In the genomic region with DNA sequence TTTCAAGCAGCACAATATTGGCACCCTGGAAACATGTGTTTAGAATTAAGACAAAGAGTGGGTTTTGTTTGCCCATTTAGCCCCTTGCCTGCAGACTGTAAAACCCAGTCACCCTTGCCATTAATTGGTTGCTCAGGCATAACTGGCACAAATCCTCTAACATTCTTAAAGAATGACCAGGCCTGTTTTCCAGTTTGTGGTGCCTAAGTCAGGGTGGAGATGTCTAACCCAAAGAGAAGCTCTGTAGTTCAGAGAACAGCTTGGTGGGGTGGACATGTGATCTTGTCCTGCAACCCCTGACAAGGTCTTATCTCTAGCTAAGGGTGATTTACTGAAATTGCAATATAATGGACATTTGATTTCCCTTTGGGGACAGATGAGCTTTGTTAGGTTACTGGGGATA, we compare ENCODE assay signal across 16 cellular contexts. TPM values are rescaled to one million over a fixed set of nuclear protein-coding genes. Genes with fewer than 3 reads are reported as not detected.
A peak's percentile ranks its signal among the peaks of the same experiment; 100 is the strongest.
DNase-seq lines count a peak whose midpoint lies in the region; ATAC-seq and TF ChIP-seq lines count a peak whose summit lies in the region.
"Had no signal": no experiment of that assay in that cellular context is flagged by ENCODE, and none has a peak within 500 bp of the region (broad histone marks: within the 10 kb centered on the region; RNA-seq: fewer than 3 reads in every experiment).

No MANE protein-coding gene starts in this region.

- H3K36me3 ChIP-seq in PC-3 (ENCODE audit: low read depth, low read length) (peaks cover 16% of the 10 kb centered on the region; the same call in 1 of the 2 replicates), neural cell (ENCODE audit: insufficient read depth, low read length) (peaks cover 4% of the 10 kb centered on the region), mucosa of descending colon (ENCODE audit: low read depth) (no peaks in the 10 kb centered on the region)

- peak overlapping the region; percentile 55 for H3K27ac ChIP-seq in PC-3 (ENCODE audit: low read length)
- peak overlapping the region; percentile 75 for H3K27ac ChIP-seq in neural cell (ENCODE audit: low read length)

- no peak for TF ChIP-seq RAD21 in neural cell (conservative IDR thresholded peaks at IDR 0.05)

- H3K4me1 ChIP-seq in PC-3 (ENCODE audit: insufficient read depth, low read length) (peaks cover 34% of the 10 kb centered on the region), mucosa of descending colon (ENCODE audit: low read depth) (peaks cover 4% of the 10 kb centered on the region)

- H3K4me3 ChIP-seq in PC-3 (ENCODE audit: low read length) (no peak overlapping the region), choroid plexus epithelial cell (ENCODE audit: low read depth, low read length) (no peak overlapping the region), neural cell (ENCODE audit: low read length) (no peak overlapping the region), mucosa of descending colon (no peak overlapping the region)

- no peak overlapping the region for H3K9ac ChIP-seq in PC-3 (ENCODE audit: low read length)
- no peak overlapping the region for H3K9ac ChIP-seq in neural cell (ENCODE audit: low read length)

- H3K9me3 ChIP-seq in PC-3 (ENCODE audit: low read length) (no peaks in the 10 kb centered on the region), neural cell (ENCODE audit: low read length) (no peaks in the 10 kb centered on the region), mucosa of descending colon (no peaks in the 10 kb centered on the region)

- intact Hi-C loops in PC-3 (cut with micrococcal nuclease) (loop anchor here (1.0 to 10.0 kb wide), 3 partner anchors 24 to 146 kb away; no protein-coding TSS in a partner anchor), mucosa of descending colon (cut with DNase I, micrococcal nuclease) (no loop called here)

- no peak for TF ChIP-seq EP300 in neural cell (conservative IDR thresholded peaks at IDR 0.05; ENCODE audit: poor library complexity, severe bottlenecking)

- BruUV-seq in PC-3 (replicated peaks; lab: Mats Ljungman, UMichigan) = no TSS peak

- TF ChIP-seq CTCF in PC-3 (conservative IDR thresholded peaks at IDR 0.05; ENCODE audit: low read depth, low read length) = no peak
- TF ChIP-seq CTCF in choroid plexus epithelial cell (conservative IDR thresholded peaks at IDR 0.05; ENCODE audit: low read depth, low read length) = no peak
- no peak for TF ChIP-seq CTCF in neural cell (IDR thresholded peaks at IDR 0.05; ENCODE audit: poor library complexity, severe bottlenecking)
- no peak for TF ChIP-seq CTCF in mucosa of descending colon (IDR thresholded peaks at IDR 0.05)

- H2AFZ ChIP-seq in PC-3 (ENCODE audit: low read length) (no peak overlapping the region), neural cell (ENCODE audit: low read depth, low read length) (no peak overlapping the region)

- H3K27me3 ChIP-seq in PC-3 (ENCODE audit: low read length) (no peaks in the 10 kb centered on the region), neural cell (ENCODE audit: insufficient read depth, low read depth, low read length) (no peaks in the 10 kb centered on the region)

- H3K9me2 ChIP-seq in PC-3 (replicated peaks; ENCODE audit: low read length) (no peaks in the 10 kb centered on the region), neural cell (ENCODE audit: insufficient read depth, low read length) (no peaks in the 10 kb centered on the region)

- no peaks in the 10 kb centered on the region for H4K20me1 ChIP-seq in PC-3 (ENCODE audit: low read length)
- no peaks in the 10 kb centered on the region for H4K20me1 ChIP-seq in neural cell (ENCODE audit: insufficient read depth)

- DNase-seq in EL (peak; percentile 84), PC-3 (peak; percentile 86), choroid plexus epithelial cell (ENCODE audit: low read depth) (peak; percentile 53), HUDEP-2 (lab: John Stamatoyannopoulos, UW; ENCODE audit: unreplicated experiment in 76 of 76) (no peak), NCI-H2196 treated with DMSO at 0.1 percent for 48 hours (lab: John Stamatoyannopoulos, UW; ENCODE audit: unreplicated experiment) (no peak), mucosa of descending colon (no peak), anterior cingulate cortex (lab: John Stamatoyannopoulos, UW) (no peak)
- DNase-seq: activated CD8-positive, alpha-beta T cell treated with anti-CD3 and anti-CD28 coated beads for 36 hours; activated naive CD4-positive, alpha-beta T cell treated with anti-CD3 and anti-CD28 coated beads for 36 hours; CD4-positive, alpha-beta T cell; dermis blood vessel endothelial cell; NCI-H1417 treated with DMSO at 0.1 percent for 48 hours; stimulated activated naive B cell treated with anti-CD40 and anti-IgM and Interleukin-4, amounts not matched to agents 10 μg/mL and 1 μg/mL and 100 μg/mL, for 72 hours; T-helper 1 cell had no signal

- ATAC-seq in PC-3 (peak; percentile 79), mucosa of descending colon (no peak)
- ATAC-seq: activated CD8-positive, alpha-beta T cell treated with anti-CD3 and anti-CD28 coated beads for 36 hours; stimulated activated naive B cell treated with anti-CD40 and anti-IgM and Interleukin-4, amounts not matched to agents 10 μg/mL and 1 μg/mL and 100 μg/mL, for 72 hours had no signal

- no peaks in the 10 kb centered on the region for H3F3A ChIP-seq in PC-3 (ENCODE audit: low read length, unreplicated experiment)
- H3F3A ChIP-seq in neural cell (ENCODE audit: insufficient read depth, low read length, poor library complexity, severe bottlenecking) = peaks cover 10% of the 10 kb centered on the region

- H3K79me2 ChIP-seq in PC-3 (ENCODE audit: low read length) = no peaks in the 10 kb centered on the region
- no peaks in the 10 kb centered on the region for H3K79me2 ChIP-seq in neural cell (replicated peaks; ENCODE audit: insufficient read depth, low read length)

- CTCF ChIA-PET in PC-3 (lab: Charles Lee) = interaction anchor here (0.6 to 0.8 kb wide), 2 partner anchors 24 to 82 kb away, joined by 3 to 4 read pairs; no protein-coding TSS in a partner anchor

- POLR2A ChIA-PET in PC-3 (lab: Charles Lee; ENCODE audit: unreplicated experiment) = interaction anchor here (0.6 to 0.7 kb wide), 2 partner anchors 13 to 33 kb away, joined by 3 to 4 read pairs; no protein-coding TSS in a partner anchor

- peak overlapping the region; percentile 30; the same call in 1 of the 2 replicates for H3K4me2 ChIP-seq in PC-3 (ENCODE audit: low read length)
- H3K4me2 ChIP-seq in neural cell (ENCODE audit: low read length) = no peak overlapping the region

TF ChIP-seq in neural cell, 6 proteins besides CTCF, POLR2A, EP300 and RAD21:
- TF ChIP-seq MXI1 (conservative IDR thresholded peaks at IDR 0.05; ENCODE audit: poor library complexity, severe bottlenecking) (no peak), POLR2AphosphoS5 (IDR thresholded peaks at IDR 0.05) (no peak), SMC3 (conservative IDR thresholded peaks at IDR 0.05; ENCODE audit: poor library complexity) (no peak), TAF1 (IDR thresholded peaks at IDR 0.05; ENCODE audit: low read depth) (no peak), EZH2 (IDR thresholded peaks at IDR 0.05; ENCODE audit: borderline replicate concordance, insufficient read depth, low read length, poor library complexity, severe bottlenecking) (no peak)

RNA-seq across cellular contexts. Expression of a gene that starts 8.8 kb away (rescaled TPM):
- total RNA-seq in PC-3 (2014; rRNA removed) (not detected in 2 replicates), mucosa of descending colon (1 to 10 TPM in 1 of 3 donors, under 1 TPM in 1, not detected in 1; 0.72 to 1.8 TPM)
- polyA plus RNA-seq in neural cell = 0.12 TPM in 1 of 2 replicates, not detected in the other
- not detected in 2 replicates for polyA minus RNA-seq in neural cell
- total RNA-seq: activated CD8-positive, alpha-beta T cell treated with anti-CD3 and anti-CD28 coated beads for 36 hours; activated naive CD4-positive, alpha-beta T cell treated with anti-CD3 and anti-CD28 coated beads for 36 hours; CD4-positive, alpha-beta T cell; dermis blood vessel endothelial cell; liver had no signal

Comparison
In these comparisons a context has a peak if more than half of its experiments do, and no peak if none do; other contexts are left out.
1. DNase-seq: peak in EL (single experiment), PC-3 (single experiment) and choroid plexus epithelial cell (single experiment); none in HUDEP-2 (0 of 76), NCI-H2196 treated with DMSO at 0.1 percent for 48 hours (single experiment), mucosa of descending colon (0 of 3) and anterior cingulate cortex (0 of 58).